8 cellular contexts compared by ENCODE assay signal in the genomic region with DNA sequence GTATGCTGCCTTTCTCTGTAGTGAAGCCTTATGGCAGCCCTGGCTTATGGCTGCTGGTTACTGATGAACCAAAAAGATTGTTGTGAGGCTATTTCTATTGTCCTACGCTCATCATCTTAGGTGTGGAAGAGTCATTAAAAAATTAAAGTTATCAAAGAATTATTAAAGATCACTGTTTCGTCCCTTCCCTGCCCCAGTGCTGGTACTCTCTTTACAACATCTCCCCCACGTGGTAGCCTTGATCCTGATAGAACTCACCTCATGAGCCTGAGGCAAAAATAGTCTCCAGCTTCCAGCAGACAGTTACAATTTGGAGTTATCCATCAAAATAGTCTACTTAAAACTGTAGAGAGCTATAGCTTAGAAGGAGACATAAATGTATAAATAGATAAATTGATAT.
A peak's percentile ranks its signal among the peaks of the same experiment; 100 is the strongest.
DNase-seq lines count a peak whose midpoint lies in the region; ATAC-seq and TF ChIP-seq lines count a peak whose summit lies in the region.

No MANE protein-coding gene starts in this region.

- no peaks in the 10 kb centered on the region for H3K4me1 Mint-ChIP-seq in CD8-positive, alpha-beta T cell (ENCODE audit: low read depth)

- no peaks in the 10 kb centered on the region for H3K36me3 ChIP-seq in CD8-positive, alpha-beta T cell (ENCODE audit: insufficient read depth, low read length)

- H3K4me1 ChIP-seq in CD8-positive, alpha-beta T cell (ENCODE audit: insufficient read depth, low read length), result no peaks in the 10 kb centered on the region

- peaks cover 7% of the 10 kb centered on the region for H3K27me3 Mint-ChIP-seq in CD8-positive, alpha-beta T cell (ENCODE audit: low read depth)

- no peaks in the 10 kb centered on the region for H3K27me3 ChIP-seq in CD8-positive, alpha-beta T cell (ENCODE audit: insufficient read depth, low read length)

- ATAC-seq in GM21526 (IDR thresholded peaks at IDR 0.05; ENCODE audit: low FRiP score, unreplicated experiment), result peak; percentile 52
- ATAC-seq in CD8-positive, alpha-beta T cell, result no peak
- no peak for ATAC-seq in activated CD4-positive, CD25-positive, alpha-beta regulatory T cell treated with anti-CD3 and anti-CD28 coated beads, Interleukin-2, amount 50 U/mL, for 24 hours

- peak; percentile 54; the same call in 1 of the 2 replicates for TF ChIP-seq CTCF in GM12875 (IDR thresholded peaks at IDR 0.05; ENCODE audit: borderline replicate concordance, insufficient read depth, low read depth, low read length)
- TF ChIP-seq CTCF in CD8-positive, alpha-beta T cell (IDR thresholded peaks at IDR 0.05), result no peak

- H3K27ac ChIP-seq in CD8-positive, alpha-beta T cell (ENCODE audit: low read depth, low read length), result no peak overlapping the region

- CTCF ChIA-PET in CD8-positive, alpha-beta T cell (lab: Charles Lee), result interaction anchor here (1.1 kb wide), 1 partner anchor 129 kb away, joined by 4 read pairs; no protein-coding TSS in a partner anchor

- no peaks in the 10 kb centered on the region for H3K9me3 Mint-ChIP-seq in CD8-positive, alpha-beta T cell

- H3K4me3 ChIP-seq in GM12875 (ENCODE audit: low read depth, low read length), result no peak overlapping the region
- no peak overlapping the region for H3K4me3 ChIP-seq in CD8-positive, alpha-beta T cell (ENCODE audit: low read depth, low read length)

- no peak overlapping the region for H3K27ac Mint-ChIP-seq in CD8-positive, alpha-beta T cell

- DNase-seq in Kasumi-1 (lab: John Stamatoyannopoulos, UW) (peak; percentile 1 to 15), glomerular visceral epithelial cell (ENCODE audit: extremely low spot score) (peak; percentile 8), NOMO-1 treated with DMSO at 0.1 percent for 48 hours (lab: John Stamatoyannopoulos, UW; ENCODE audit: unreplicated experiment) (no peak), anterior cingulate cortex (lab: John Stamatoyannopoulos, UW) (no peak)
- DNase-seq in CD8-positive, alpha-beta T cell, result no peak

- POLR2A ChIA-PET in CD8-positive, alpha-beta T cell (lab: Charles Lee), result no interaction called here

- no peaks in the 10 kb centered on the region for H3K36me3 Mint-ChIP-seq in CD8-positive, alpha-beta T cell

- H3K4me3 Mint-ChIP-seq in CD8-positive, alpha-beta T cell, result no peak overlapping the region

- intact Hi-C loops in CD8-positive, alpha-beta T cell (cut with DNase I, micrococcal nuclease), result loop anchor here in 1 of 2 experiments (5.0 kb wide), 1 partner anchor 131 kb away; no protein-coding TSS in a partner anchor

- H3K9me3 ChIP-seq in CD8-positive, alpha-beta T cell (ENCODE audit: low read length), result no peaks in the 10 kb centered on the region

Comparison
In these comparisons a context has a peak if more than half of its experiments do, and no peak if none do; other contexts are left out.
1. DNase-seq: peak in Kasumi-1 (2 of 2) and glomerular visceral epithelial cell (single experiment); none in NOMO-1 treated with DMSO at 0.1 percent for 48 hours (single experiment), CD8-positive, alpha-beta T cell (0 of 7) and anterior cingulate cortex (0 of 58).